In the genomic region with DNA sequence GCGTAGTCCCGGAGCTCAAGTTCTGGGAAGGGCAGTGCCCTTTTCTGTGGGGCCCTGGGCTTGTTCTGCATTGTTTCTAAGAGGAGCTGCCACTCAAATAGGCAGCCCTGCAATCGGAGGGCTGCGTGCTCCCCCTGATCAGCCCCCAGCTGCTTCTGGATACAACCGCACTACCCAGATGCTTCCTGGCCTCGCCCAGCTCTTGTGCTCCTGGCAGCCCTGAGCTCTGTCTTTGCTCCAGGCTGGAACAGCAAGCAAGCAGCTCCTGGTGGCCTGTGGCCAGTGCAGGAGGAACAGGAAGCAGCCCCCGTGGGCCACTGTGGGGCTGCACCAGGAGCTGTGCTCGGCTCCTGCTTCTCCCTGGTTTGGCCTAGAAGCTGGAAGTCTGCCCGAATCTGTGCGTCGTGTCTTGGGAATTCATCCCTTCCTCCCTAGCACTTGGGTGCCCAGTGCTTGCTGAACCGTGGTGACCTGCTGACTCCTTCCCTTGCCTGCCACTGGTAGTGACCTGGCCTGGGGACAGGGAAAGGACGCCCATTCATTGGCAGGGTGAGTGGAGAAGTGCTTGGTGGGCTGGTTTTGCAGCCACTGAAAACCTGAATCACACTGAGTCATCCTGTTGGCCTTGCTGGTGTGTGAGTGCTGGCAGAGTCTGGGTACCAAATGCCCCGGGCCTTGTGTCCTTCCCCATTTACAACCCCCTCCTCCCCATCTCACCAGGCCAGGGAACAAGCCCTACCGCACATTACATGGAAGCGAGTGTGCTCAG, we compare ENCODE assay signal across 1 cellular context.
TF ChIP-seq lines count a peak whose summit lies in the region.

No MANE protein-coding gene starts in this region.

TF ChIP-seq in WTC11, 78 proteins besides CTCF, POLR2A, EP300 and RAD21 (continued from another document):
- TF ChIP-seq, protein P1, sequence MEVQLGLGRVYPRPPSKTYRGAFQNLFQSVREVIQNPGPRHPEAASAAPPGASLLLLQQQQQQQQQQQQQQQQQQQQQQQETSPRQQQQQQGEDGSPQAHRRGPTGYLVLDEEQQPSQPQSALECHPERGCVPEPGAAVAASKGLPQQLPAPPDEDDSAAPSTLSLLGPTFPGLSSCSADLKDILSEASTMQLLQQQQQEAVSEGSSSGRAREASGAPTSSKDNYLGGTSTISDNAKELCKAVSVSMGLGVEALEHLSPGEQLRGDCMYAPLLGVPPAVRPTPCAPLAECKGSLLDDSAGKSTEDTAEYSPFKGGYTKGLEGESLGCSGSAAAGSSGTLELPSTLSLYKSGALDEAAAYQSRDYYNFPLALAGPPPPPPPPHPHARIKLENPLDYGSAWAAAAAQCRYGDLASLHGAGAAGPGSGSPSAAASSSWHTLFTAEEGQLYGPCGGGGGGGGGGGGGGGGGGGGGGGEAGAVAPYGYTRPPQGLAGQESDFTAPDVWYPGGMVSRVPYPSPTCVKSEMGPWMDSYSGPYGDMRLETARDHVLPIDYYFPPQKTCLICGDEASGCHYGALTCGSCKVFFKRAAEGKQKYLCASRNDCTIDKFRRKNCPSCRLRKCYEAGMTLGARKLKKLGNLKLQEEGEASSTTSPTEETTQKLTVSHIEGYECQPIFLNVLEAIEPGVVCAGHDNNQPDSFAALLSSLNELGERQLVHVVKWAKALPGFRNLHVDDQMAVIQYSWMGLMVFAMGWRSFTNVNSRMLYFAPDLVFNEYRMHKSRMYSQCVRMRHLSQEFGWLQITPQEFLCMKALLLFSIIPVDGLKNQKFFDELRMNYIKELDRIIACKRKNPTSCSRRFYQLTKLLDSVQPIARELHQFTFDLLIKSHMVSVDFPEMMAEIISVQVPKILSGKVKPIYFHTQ (CRISPR knock-in tag; IDR thresholded peaks at IDR 0.05): no peak
